Comparison of ENCODE assay signal across 8 cellular contexts in the genomic region with DNA sequence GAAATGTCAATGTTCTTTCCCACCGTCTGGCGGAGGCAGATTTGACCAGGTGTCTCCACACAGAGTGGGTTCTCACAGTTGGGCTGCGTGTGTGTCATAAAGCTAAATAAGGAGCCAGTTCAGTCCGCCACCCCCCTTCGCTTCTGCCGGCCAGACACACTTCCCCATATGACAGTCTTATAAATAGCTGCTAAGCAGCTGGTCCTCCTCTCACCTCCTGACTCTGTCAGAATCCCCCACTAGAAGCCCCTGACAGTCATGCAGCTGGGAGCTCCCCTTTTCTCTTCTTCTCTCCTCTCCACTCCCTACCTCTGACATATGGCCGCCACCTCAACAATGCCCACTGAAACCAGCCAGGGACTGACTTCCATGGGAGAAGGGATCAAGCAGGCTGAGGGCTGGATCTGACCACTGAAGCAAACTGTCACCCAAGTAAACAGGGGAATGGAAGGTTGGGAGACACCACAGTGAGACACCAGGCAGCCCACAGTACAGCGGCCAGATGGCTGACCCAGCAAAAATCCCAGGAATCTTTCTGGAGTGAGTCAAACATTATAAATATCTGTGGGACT.
DNase-seq lines count a peak whose midpoint lies in the region; ATAC-seq and TF ChIP-seq lines count a peak whose summit lies in the region.

No MANE protein-coding gene starts in this region.

- peak; percentile 84 for ATAC-seq in GM18868 (IDR thresholded peaks at IDR 0.05; ENCODE audit: unreplicated experiment)
- peak; percentile 86 for ATAC-seq in HG02798 (IDR thresholded peaks at IDR 0.05; ENCODE audit: poor library complexity, unreplicated experiment)
- ATAC-seq in stimulated activated memory B cell treated with anti-CD40 and anti-IgM and Interleukin-4, amounts not matched to agents 10 μg/mL and 1 μg/mL and 100 μg/mL, for 72 hours: no peak

- no peaks in the 10 kb centered on the region for H3K9me3 ChIP-seq in colonic mucosa

- no peak overlapping the region for H3K4me3 ChIP-seq in colonic mucosa

- no peak overlapping the region for H3K9ac ChIP-seq in colonic mucosa (ENCODE audit: low read depth in 2 of 2, low read length in 2 of 2)

- H3K4me1 Mint-ChIP-seq in stimulated activated memory B cell treated with anti-CD40 and anti-IgM and Interleukin-4, amounts not matched to agents 10 μg/mL and 1 μg/mL and 100 μg/mL, for 72 hours: peaks cover 5% of the 10 kb centered on the region

- H3K27me3 ChIP-seq in colonic mucosa: no peaks in the 10 kb centered on the region

- intact Hi-C loops in colonic mucosa (cut with DNase I): no loop called here

- no peak overlapping the region for H3K27ac ChIP-seq in colonic mucosa

- H3K36me3 ChIP-seq in colonic mucosa: no peaks in the 10 kb centered on the region

- no peaks in the 10 kb centered on the region for H3K4me1 ChIP-seq in colonic mucosa

- H3K27me3 Mint-ChIP-seq in stimulated activated memory B cell treated with anti-CD40 and anti-IgM and Interleukin-4, amounts not matched to agents 10 μg/mL and 1 μg/mL and 100 μg/mL, for 72 hours: peaks cover 10% of the 10 kb centered on the region

- peak; percentile 55 for DNase-seq in NOMO-1 treated with dmso at 0.1 percent for 144 hours (lab: John Stamatoyannopoulos, UW; ENCODE audit: unreplicated experiment)
- DNase-seq in myocyte (ENCODE audit: low read depth): peak; percentile 94
- DNase-seq in colonic mucosa: no peak
- DNase-seq in UCSD-AML1 (lab: John Stamatoyannopoulos, UW; ENCODE audit: unreplicated experiment): no peak
- DNase-seq in cerebellum (ENCODE audit: low spot score): no peak

- H3K27ac Mint-ChIP-seq in stimulated activated memory B cell treated with anti-CD40 and anti-IgM and Interleukin-4, amounts not matched to agents 10 μg/mL and 1 μg/mL and 100 μg/mL, for 72 hours: no peak overlapping the region

- H3K4me3 Mint-ChIP-seq in stimulated activated memory B cell treated with anti-CD40 and anti-IgM and Interleukin-4, amounts not matched to agents 10 μg/mL and 1 μg/mL and 100 μg/mL, for 72 hours: no peak overlapping the region

- H3K9me3 Mint-ChIP-seq in stimulated activated memory B cell treated with anti-CD40 and anti-IgM and Interleukin-4, amounts not matched to agents 10 μg/mL and 1 μg/mL and 100 μg/mL, for 72 hours: no peaks in the 10 kb centered on the region

- H3K36me3 Mint-ChIP-seq in stimulated activated memory B cell treated with anti-CD40 and anti-IgM and Interleukin-4, amounts not matched to agents 10 μg/mL and 1 μg/mL and 100 μg/mL, for 72 hours: no peaks in the 10 kb centered on the region

- TF ChIP-seq CTCF in colonic mucosa (IDR thresholded peaks at IDR 0.05): no peak

Comparison
In these comparisons a context has a peak if more than half of its experiments do, and no peak if none do; other contexts are left out.
1. DNase-seq: peak in NOMO-1 treated with dmso at 0.1 percent for 144 hours (single experiment) and myocyte (single experiment); none in colonic mucosa (single experiment), UCSD-AML1 (single experiment) and cerebellum (single experiment).